Comparison of ENCODE assay signal across 18 cellular contexts in the genomic region with DNA sequence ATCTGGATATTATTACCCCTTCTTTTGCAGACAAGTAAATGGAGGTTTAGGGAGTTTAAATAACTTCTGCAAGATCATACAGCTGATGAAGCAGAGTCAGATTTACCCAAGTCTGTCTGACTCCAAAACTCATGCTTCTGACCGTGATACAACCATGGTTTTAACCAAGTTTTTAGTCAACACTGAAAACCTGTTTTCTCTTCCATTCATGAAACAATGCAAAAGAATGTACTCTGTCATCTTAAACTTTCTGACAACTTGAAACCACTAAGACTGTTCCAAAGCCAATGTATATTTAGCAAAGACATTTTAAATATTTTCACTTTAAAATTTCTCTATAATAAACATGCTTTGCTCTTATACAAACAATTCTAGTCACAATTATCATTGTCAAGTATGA.
DNase-seq lines count a peak whose midpoint lies in the region; ATAC-seq, FAIRE-seq and TF ChIP-seq lines count a peak whose summit lies in the region.
"Had no signal": no experiment of that assay in that cellular context is flagged by ENCODE, and none has a peak within 500 bp of the region (broad histone marks: within the 10 kb centered on the region; RNA-seq: fewer than 3 reads in every experiment).

No MANE protein-coding gene starts in this region.

- H3K79me1 ChIP-seq in IMR-90 (ENCODE audit: low read depth in 1 of 2, low read length in 2 of 2), result no peaks in the 10 kb centered on the region

- no peak overlapping the region for H3K9ac ChIP-seq in IMR-90 (ENCODE audit: low read depth, low read length)
- H3K9ac ChIP-seq in astrocyte (ENCODE audit: low read length), result no peak overlapping the region

- H3K4ac ChIP-seq in IMR-90 (ENCODE audit: low read depth, low read length), result peak overlapping the region; percentile 24

- peak; percentile 41 for ATAC-seq in IMR-90 (ENCODE audit: low read depth)
- ATAC-seq in GM18511 (IDR thresholded peaks at IDR 0.05; ENCODE audit: unreplicated experiment), result no peak
- ATAC-seq in GM19395 (IDR thresholded peaks at IDR 0.05; ENCODE audit: unreplicated experiment), result no peak
- ATAC-seq in CD4-positive, alpha-beta T cell (ENCODE audit: poor library complexity), result no peak

- H3K27me3 ChIP-seq in IMR-90 (ENCODE audit: control insufficient read depth, insufficient read depth, low read length), result no peaks in the 10 kb centered on the region
- no peaks in the 10 kb centered on the region for H3K27me3 ChIP-seq in astrocyte (ENCODE audit: insufficient read depth, low read length)
- H3K27me3 ChIP-seq in CD4-positive, alpha-beta T cell (ENCODE audit: control insufficient read depth, insufficient read depth, low read length), result no peaks in the 10 kb centered on the region

- H3K27ac Mint-ChIP-seq in astrocyte (ENCODE audit: unreplicated experiment), result no peak overlapping the region
- no peak overlapping the region for H3K27ac Mint-ChIP-seq in CD4-positive, alpha-beta T cell
- H3K27ac Mint-ChIP-seq: B cell; CD4-positive, alpha-beta memory T cell; IgD-negative memory B cell had no signal

- H3K9me3 ChIP-seq in IMR-90 (ENCODE audit: control insufficient read depth, insufficient read depth, low read length) (no peaks in the 10 kb centered on the region), astrocyte (ENCODE audit: insufficient read depth, low read depth, low read length) (no peaks in the 10 kb centered on the region)
- H3K9me3 ChIP-seq in CD4-positive, alpha-beta T cell (ENCODE audit: control insufficient read depth, low read length), result no peaks in the 10 kb centered on the region
- H3K9me3 ChIP-seq: HAP-1 had no signal

- POLR2A ChIA-PET in IMR-90 (lab: Charles Lee; ENCODE audit: unreplicated experiment), result no interaction called here
- POLR2A ChIA-PET in CD4-positive, alpha-beta T cell (lab: Charles Lee), result no interaction called here

- H4K20me1 ChIP-seq in IMR-90 (ENCODE audit: insufficient read depth, low read length), result no peaks in the 10 kb centered on the region
- H4K20me1 ChIP-seq in astrocyte (ENCODE audit: insufficient read depth, low read length), result no peaks in the 10 kb centered on the region

- H3K4me3 ChIP-seq in IMR-90 (ENCODE audit: insufficient read depth, low read depth, low read length), result no peak overlapping the region
- H3K4me3 ChIP-seq in astrocyte (ENCODE audit: insufficient read depth, low read depth, low read length), result no peak overlapping the region
- H3K4me3 ChIP-seq: HAP-1 had no signal

- no peak overlapping the region for H2AK9ac ChIP-seq in IMR-90 (replicated peaks; ENCODE audit: low read depth, low read length, poor library complexity)

- CTCF ChIA-PET in IMR-90 (lab: Yijun Ruan, JAX), result interaction anchor here (0.6 kb wide), 1 partner anchor 129 kb away, joined by 3 read pairs; no protein-coding TSS in a partner anchor
- CTCF ChIA-PET in CD4-positive, alpha-beta T cell (lab: Charles Lee), result no interaction called here

- no peak overlapping the region; the same call in 2 of the 3 replicates for H2BK15ac ChIP-seq in IMR-90 (ENCODE audit: low read depth, low read length)

- peak overlapping the region in 1 of 2 experiments; percentile 73; a peak in 1 of 4 replicates for H4K8ac ChIP-seq in IMR-90 (ENCODE audit: low read depth in 2 of 2, low read length in 2 of 2)

- TF ChIP-seq RAD21 in IMR-90 (IDR thresholded peaks at IDR 0.05; ENCODE audit: low read length), result no peak

- no peaks in the 10 kb centered on the region for H3K79me2 ChIP-seq in astrocyte (ENCODE audit: insufficient read depth, low read length)

- no peak overlapping the region for H3K4me3 Mint-ChIP-seq in astrocyte (ENCODE audit: unreplicated experiment)
- H3K4me3 Mint-ChIP-seq in CD4-positive, alpha-beta T cell, result no peak overlapping the region
- H3K4me3 Mint-ChIP-seq: B cell; CD4-positive, alpha-beta memory T cell; IgD-negative memory B cell had no signal

- no peak for TF ChIP-seq POLR2A in IMR-90 (IDR thresholded peaks at IDR 0.05; ENCODE audit: low read depth, low read length)

- peak overlapping the region; percentile 77 for H2BK5ac ChIP-seq in IMR-90 (ENCODE audit: low read depth, low read length, poor library complexity, severe bottlenecking)

- peaks cover 10% of the 10 kb centered on the region; the same call in 1 of the 2 replicates for H3K4me1 ChIP-seq in IMR-90 (ENCODE audit: control insufficient read depth, insufficient read depth, low read length)
- H3K4me1 ChIP-seq in astrocyte (ENCODE audit: insufficient read depth, low read length), result peaks cover 20% of the 10 kb centered on the region
- H3K4me1 ChIP-seq: HAP-1 had no signal

- no peaks in the 10 kb centered on the region for H3K9me3 Mint-ChIP-seq in astrocyte (ENCODE audit: unreplicated experiment)
- H3K9me3 Mint-ChIP-seq in CD4-positive, alpha-beta T cell, result no peaks in the 10 kb centered on the region

- peak overlapping the region; percentile 19; the same call in 1 of the 2 replicates for H3K4me2 ChIP-seq in IMR-90 (ENCODE audit: low read depth, low read length)
- no peak overlapping the region for H3K4me2 ChIP-seq in astrocyte (ENCODE audit: low read length)

- WGBS in IMR-90 (ENCODE audit: extremely low coverage in 2 of 2, insufficient read length in 1 of 2), 2 experiments, result 17% methylated on average over 1 of the region's 1 CpG; no CpG with 5 or more reads in 1 of the 2 experiments

- 0 out of 2 replicates have a peak overlapping the region, but pooled peaks have one; percentile 18 for H3K23ac ChIP-seq in IMR-90 (ENCODE audit: low read depth, low read length)

- no peak overlapping the region for H2AK5ac ChIP-seq in IMR-90 (ENCODE audit: low read depth, low read length)

- H4K91ac ChIP-seq in IMR-90 (ENCODE audit: insufficient read depth, low read depth, low read length), result peak overlapping the region; percentile 81; the same call in 1 of the 2 replicates

- H3K14ac ChIP-seq in IMR-90 (replicated peaks; ENCODE audit: low read depth, low read length), result no peak overlapping the region

- H3K36me3 ChIP-seq in IMR-90 (ENCODE audit: control insufficient read depth, insufficient read depth, low read length), result no peaks in the 10 kb centered on the region
- no peaks in the 10 kb centered on the region for H3K36me3 ChIP-seq in astrocyte (ENCODE audit: insufficient read depth, low read length)
- H3K36me3 ChIP-seq: HAP-1 had no signal

- peak overlapping the region; percentile 91; the same call in 1 of the 2 replicates for H4K5ac ChIP-seq in IMR-90 (ENCODE audit: low read depth, low read length)

- no peak overlapping the region for H2AFZ ChIP-seq in IMR-90 (replicated peaks; ENCODE audit: low read length, poor library complexity)
- H2AFZ ChIP-seq in astrocyte (ENCODE audit: low read depth, low read length), result no peak overlapping the region

- H2BK120ac ChIP-seq in IMR-90 (ENCODE audit: low read depth, low read length), result peak overlapping the region; percentile 76

- dilution Hi-C loops in IMR-90 (cut with HindIII; ENCODE audit: low sequenced_read_pairs, unreplicated experiment), result no loop called here

- peaks cover 8% of the 10 kb centered on the region for H3K4me1 Mint-ChIP-seq in astrocyte (ENCODE audit: low read depth, unreplicated experiment)
- H3K4me1 Mint-ChIP-seq in CD4-positive, alpha-beta T cell (ENCODE audit: low read depth), result no peaks in the 10 kb centered on the region
- H3K4me1 Mint-ChIP-seq: B cell; CD4-positive, alpha-beta memory T cell; IgD-negative memory B cell had no signal

- H3K36me3 Mint-ChIP-seq in astrocyte (ENCODE audit: low read depth, unreplicated experiment), result no peaks in the 10 kb centered on the region
- H3K36me3 Mint-ChIP-seq in CD4-positive, alpha-beta T cell (ENCODE audit: low read depth), result no peaks in the 10 kb centered on the region
- H3K36me3 Mint-ChIP-seq: CD4-positive, alpha-beta memory T cell; IgD-negative memory B cell had no signal

- in situ Hi-C loops in IMR-90 (cut with MboI; ENCODE audit: low sequenced_read_pairs), result no loop called here

- H3K56ac ChIP-seq in IMR-90 (ENCODE audit: extremely low read depth, insufficient read depth, low read length), result no peak overlapping the region; the same call in 1 of the 2 replicates

- peak; percentile 86 for FAIRE-seq in astrocyte (lab: Jason Lieb, UNC)
- FAIRE-seq: A204.1, H1 had no signal

- no peaks in the 10 kb centered on the region for H3K27me3 Mint-ChIP-seq in astrocyte (ENCODE audit: low read depth, unreplicated experiment)
- H3K27me3 Mint-ChIP-seq in CD4-positive, alpha-beta T cell, result no peaks in the 10 kb centered on the region
- H3K27me3 Mint-ChIP-seq: B cell; CD4-positive, alpha-beta memory T cell had no signal

- no peak overlapping the region for H3K27ac ChIP-seq in IMR-90 (ENCODE audit: insufficient read depth, low read length)
- peak overlapping the region; percentile 40 for H3K27ac ChIP-seq in astrocyte (ENCODE audit: low read depth, low read length)
- no peak overlapping the region for H3K27ac ChIP-seq in CD4-positive, alpha-beta T cell (ENCODE audit: low read depth, low read length)

- no peak overlapping the region; the same call in 1 of the 2 replicates for H3K18ac ChIP-seq in IMR-90 (ENCODE audit: low read depth, low read length)

- BruUV-seq in IMR-90 (replicated peaks; lab: Mats Ljungman, UMichigan), result no TSS peak

- intact Hi-C loops in IMR-90 (cut with micrococcal nuclease), result no loop called here
- intact Hi-C loops in CD4-positive, alpha-beta T cell (cut with DNase I, micrococcal nuclease), result no loop called here

- DNase-seq in ELR (ENCODE audit: low read depth) (peak; percentile 27), IMR-90 (peak; percentile 43), astrocyte (ENCODE audit: low read depth) (peak; percentile 49), hepatic stellate cell (ENCODE audit: low spot score) (peak; percentile 6)
- no peak for DNase-seq in effector CD8-positive, alpha-beta T cell (lab: John Stamatoyannopoulos, UW)
- no peak for DNase-seq in CD4-positive, alpha-beta T cell
- DNase-seq: C1 segment of cervical spinal cord; CD4-positive, alpha-beta memory T cell; DMS79; GF-D8; KG1 had no signal

- H3K9me1 ChIP-seq in IMR-90 (ENCODE audit: insufficient read depth, low read length), result peaks cover 7% of the 10 kb centered on the region; the same call in 1 of the 2 replicates

- TF ChIP-seq CTCF in IMR-90 (conservative IDR thresholded peaks at IDR 0.05; ENCODE audit: low read depth, low read length) (no peak), astrocyte (IDR thresholded peaks at IDR 0.05; ENCODE audit: insufficient read depth, low read depth, low read length) (no peak)
- TF ChIP-seq CTCF in CD4-positive, alpha-beta T cell (IDR thresholded peaks at IDR 0.05), result no peak

- H2BK20ac ChIP-seq in IMR-90 (ENCODE audit: low read depth, low read length), result peak overlapping the region; percentile 83; the same call in 1 of the 2 replicates

TF ChIP-seq in IMR-90, 13 proteins besides CTCF, POLR2A, EP300 and RAD21 (continues in another document):
- no peak for TF ChIP-seq MXI1 (IDR thresholded peaks at IDR 0.05; ENCODE audit: borderline replicate concordance, low read depth, low read length)
- no peak for TF ChIP-seq MAFK (IDR thresholded peaks at IDR 0.05; ENCODE audit: low read depth, low read length)

Comparison
In these comparisons a context has a peak if more than half of its experiments do, and no peak if none do; other contexts are left out.
1. DNase-seq: peak in ELR (single experiment), IMR-90 (single experiment), astrocyte (single experiment) and hepatic stellate cell (single experiment); none in effector CD8-positive, alpha-beta T cell (single experiment) and CD4-positive, alpha-beta T cell (0 of 10).